ENCODE assay signal across 31 cellular contexts in the genomic region with DNA sequence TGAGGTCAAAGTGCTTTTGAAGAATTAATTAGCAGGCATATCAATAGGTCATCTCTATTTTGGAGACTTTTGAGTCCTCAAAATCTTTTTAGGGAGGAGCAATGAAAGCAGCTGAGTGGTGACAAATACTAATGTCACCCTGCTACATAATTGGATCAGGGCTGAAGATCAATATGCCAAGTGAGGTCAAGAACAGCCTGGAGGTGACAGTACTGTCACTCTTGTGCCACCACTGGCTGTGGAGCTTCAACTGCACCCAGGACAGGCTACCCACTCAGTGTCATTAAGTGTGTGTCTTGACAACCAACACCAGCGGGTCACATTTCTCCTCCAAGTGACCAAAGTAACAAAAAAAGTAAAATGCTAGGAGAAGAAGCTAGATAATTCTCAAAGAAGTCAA.
"Had no signal": no experiment of that assay in that cellular context is flagged by ENCODE, and none has a peak within 500 bp of the region (broad histone marks: within the 10 kb centered on the region; RNA-seq: fewer than 3 reads in every experiment).

No MANE protein-coding gene starts in this region.

- H3K36me3 ChIP-seq: neural progenitor cell, ovary, spleen, suprapubic skin, tibial artery, transverse colon, upper lobe of right lung, uterus had no signal

- ATAC-seq: natural killer cell; psoas muscle; right cardiac atrium; sciatic nerve; stimulated activated memory B cell treated with anti-CD40 and anti-IgM and Interleukin-4, amounts not matched to agents 10 μg/mL and 1 μg/mL and 100 μg/mL, for 72 hours; stimulated activated naive CD8-positive, alpha-beta T cell treated with anti-CD3 and anti-CD28 coated beads, Interleukin-15, amount 100 ng/mL, for 72 hours; stimulated activated naive CD8-positive, alpha-beta T cell treated with anti-CD3 and anti-CD28 coated beads, Interleukin-15, Interleukin-2, amounts not matched to agents 100 U/mL and 50 U/mL, for 24 hours; upper lobe of right lung had no signal

- DNase-seq: natural killer cell; occipital lobe; ovary; posterior cingulate gyrus; psoas muscle; right cardiac atrium; spleen; stimulated activated CD4-positive, alpha-beta T cell treated with anti-CD3 and anti-CD28 coated beads, Interleukin-12 subunit alpha, Interleukin-12 subunit beta, amount 100 ng/mL, for 4 hours; stimulated activated CD4-positive, alpha-beta T cell treated with anti-CD3 and anti-CD28 coated beads, Interleukin-1b, Interleukin-23, amount 100 ng/mL, for 48 hours; stimulated activated CD4-positive, alpha-beta T cell treated with anti-CD3 and anti-CD28 coated beads, Interleukin-4, amount 100 ng/mL, for 1 hour; stimulated activated CD4-positive, alpha-beta T cell treated with anti-CD3 and anti-CD28 coated beads, Interleukin-4, amount 100 ng/mL, for 4 hours; stimulated activated CD8-positive, alpha-beta memory T cell treated with anti-CD3 and anti-CD28 coated beads, Interleukin-4, amount 100 ng/mL, for 48 hours; stimulated activated naive CD4-positive, alpha-beta T cell; stimulated activated naive CD8-positive, alpha-beta T cell treated with anti-CD3 and anti-CD28 coated beads, Interleukin-15, amount 100 ng/mL, for 72 hours; stimulated activated naive CD8-positive, alpha-beta T cell treated with anti-CD3 and anti-CD28 coated beads, Interleukin-15, Interleukin-2, amounts not matched to agents 100 U/mL and 50 U/mL, for 24 hours; substantia nigra; testis; tibial artery; transverse colon; upper lobe of right lung; uterus had no signal

- H3K27me3 ChIP-seq: neural progenitor cell, ovary, spleen, suprapubic skin, testis, tibial artery, transverse colon, upper lobe of right lung, uterus had no signal

- H3K9ac ChIP-seq: neural progenitor cell, parathyroid adenoma had no signal

- H3K79me2 ChIP-seq: parathyroid adenoma had no signal

- H3K9me3 ChIP-seq: ovary, psoas muscle, spleen, suprapubic skin, testis, tibial artery, transverse colon, upper lobe of right lung, uterus had no signal

- H3K4me3 Mint-ChIP-seq: natural killer cell; nephron; neural progenitor cell; stimulated activated memory B cell treated with anti-CD40 and anti-IgM and Interleukin-4, amounts not matched to agents 10 μg/mL and 1 μg/mL and 100 μg/mL, for 72 hours; stimulated activated naive CD8-positive, alpha-beta T cell treated with anti-CD3 and anti-CD28 coated beads, Interleukin-15, amount 100 ng/mL, for 72 hours; type B pancreatic cell had no signal

- H3K36me3 Mint-ChIP-seq: natural killer cell; neural progenitor cell; stimulated activated memory B cell treated with anti-CD40 and anti-IgM and Interleukin-4, amounts not matched to agents 10 μg/mL and 1 μg/mL and 100 μg/mL, for 72 hours; type B pancreatic cell had no signal

- H3K4me1 Mint-ChIP-seq: natural killer cell; neural progenitor cell; stimulated activated naive CD8-positive, alpha-beta T cell treated with anti-CD3 and anti-CD28 coated beads, Interleukin-15, amount 100 ng/mL, for 72 hours had no signal

- H3K27me3 Mint-ChIP-seq: progenitor cell of endocrine pancreas; stimulated activated memory B cell treated with anti-CD40 and anti-IgM and Interleukin-4, amounts not matched to agents 10 μg/mL and 1 μg/mL and 100 μg/mL, for 72 hours; stimulated activated naive CD8-positive, alpha-beta T cell treated with anti-CD3 and anti-CD28 coated beads, Interleukin-15, amount 100 ng/mL, for 72 hours; type B pancreatic cell had no signal

- H3K27ac Mint-ChIP-seq: natural killer cell; neural progenitor cell; progenitor cell of endocrine pancreas; stimulated activated memory B cell treated with anti-CD40 and anti-IgM and Interleukin-4, amounts not matched to agents 10 μg/mL and 1 μg/mL and 100 μg/mL, for 72 hours; stimulated activated naive CD8-positive, alpha-beta T cell treated with anti-CD3 and anti-CD28 coated beads, Interleukin-15, amount 100 ng/mL, for 72 hours; type B pancreatic cell had no signal

- H3K9me3 Mint-ChIP-seq: nephron; neural progenitor cell; stimulated activated memory B cell treated with anti-CD40 and anti-IgM and Interleukin-4, amounts not matched to agents 10 μg/mL and 1 μg/mL and 100 μg/mL, for 72 hours; stimulated activated naive CD8-positive, alpha-beta T cell treated with anti-CD3 and anti-CD28 coated beads, Interleukin-15, amount 100 ng/mL, for 72 hours; type B pancreatic cell had no signal

- H3K27ac ChIP-seq: neural progenitor cell, ovary, parathyroid adenoma, psoas muscle, skin epidermis, spleen, suprapubic skin, testis, tibial artery, transverse colon, upper lobe of right lung, uterus had no signal

- H2AFZ ChIP-seq: neural progenitor cell, parathyroid adenoma had no signal

- H3K4me1 ChIP-seq: neural progenitor cell, parathyroid adenoma, spleen, suprapubic skin, testis, tibial artery, transverse colon, uterus had no signal

- H3K4me2 ChIP-seq: neural progenitor cell, smooth muscle cell had no signal

- H3K4me3 ChIP-seq: neural progenitor cell, ovary, psoas muscle, skin epidermis, smooth muscle cell, spleen, suprapubic skin, testis, tibial artery, transverse colon, upper lobe of right lung, uterus had no signal
